29 cellular contexts compared by ENCODE assay signal in the genomic region with DNA sequence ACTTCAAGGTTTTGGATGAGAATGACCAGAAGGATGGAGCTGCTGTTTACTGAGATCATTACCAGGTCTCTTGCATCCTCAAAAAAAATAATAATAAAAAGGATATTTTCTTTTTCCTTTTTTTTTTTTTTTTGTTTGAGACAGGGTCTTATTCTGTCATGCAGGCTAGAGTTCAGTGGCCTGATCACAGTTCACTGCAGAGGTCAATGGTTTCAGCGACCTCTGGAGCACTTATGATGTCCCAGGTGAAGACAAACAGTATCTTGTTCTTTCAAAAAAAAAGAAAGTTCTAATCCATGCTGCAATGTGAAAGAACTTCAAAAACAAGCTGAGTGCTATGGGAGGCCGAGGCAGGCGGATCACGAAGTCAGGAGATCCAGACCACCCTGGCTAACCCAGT.
"Had no signal": no experiment of that assay in that cellular context is flagged by ENCODE, and none has a peak within 500 bp of the region (broad histone marks: within the 10 kb centered on the region; RNA-seq: fewer than 3 reads in every experiment).

No MANE protein-coding gene starts in this region.

- H3K9me3 Mint-ChIP-seq: stimulated activated effector memory CD8-positive, alpha-beta T cell treated with anti-CD3 and anti-CD28 coated beads, Interleukin-12 subunit alpha, Interleukin-12 subunit beta, amount 100 ng/mL, for 72 hours; stimulated activated memory B cell treated with anti-CD40 and anti-IgM and Interleukin-4, amounts not matched to agents 10 μg/mL and 1 μg/mL and 100 μg/mL, for 72 hours; stimulated activated naive B cell treated with anti-CD40 and anti-IgM and Interleukin-4, amounts not matched to agents 10 μg/mL and 1 μg/mL and 100 μg/mL, for 72 hours; stimulated activated naive CD8-positive, alpha-beta T cell treated with anti-CD3 and anti-CD28 coated beads, Interleukin-15, amount 100 ng/mL, for 72 hours; stimulated activated naive CD8-positive, alpha-beta T cell treated with anti-CD3 and anti-CD28 coated beads, Interleukin-15, Interleukin-2, amounts not matched to agents 100 ng/mL and 50 ng/mL, for 24 hours; type B pancreatic cell had no signal

- H3K27ac Mint-ChIP-seq: stimulated activated effector memory CD8-positive, alpha-beta T cell treated with anti-CD3 and anti-CD28 coated beads, Interleukin-12 subunit alpha, Interleukin-12 subunit beta, amount 100 ng/mL, for 72 hours; stimulated activated memory B cell treated with anti-CD40 and anti-IgM and Interleukin-4, amounts not matched to agents 10 μg/mL and 1 μg/mL and 100 μg/mL, for 72 hours; stimulated activated naive B cell treated with anti-CD40 and anti-IgM and Interleukin-4, amounts not matched to agents 10 μg/mL and 1 μg/mL and 100 μg/mL, for 72 hours; stimulated activated naive CD8-positive, alpha-beta T cell treated with anti-CD3 and anti-CD28 coated beads, Interleukin-15, Interleukin-2, amounts not matched to agents 100 ng/mL and 50 ng/mL, for 24 hours; type B pancreatic cell had no signal

- H3K4me3 ChIP-seq: stomach, suprapubic skin, testis, thoracic aorta, thyroid gland, tibial artery, tibial nerve, transverse colon, upper lobe of left lung, upper lobe of right lung, uterus, vagina had no signal

- H3K36me3 Mint-ChIP-seq: stimulated activated effector memory CD8-positive, alpha-beta T cell treated with anti-CD3 and anti-CD28 coated beads, Interleukin-12 subunit alpha, Interleukin-12 subunit beta, amount 100 ng/mL, for 72 hours; stimulated activated memory B cell treated with anti-CD40 and anti-IgM and Interleukin-4, amounts not matched to agents 10 μg/mL and 1 μg/mL and 100 μg/mL, for 72 hours; stimulated activated naive B cell treated with anti-CD40 and anti-IgM and Interleukin-4, amounts not matched to agents 10 μg/mL and 1 μg/mL and 100 μg/mL, for 72 hours; type B pancreatic cell had no signal

- H3K4me3 Mint-ChIP-seq: stimulated activated effector memory CD8-positive, alpha-beta T cell treated with anti-CD3 and anti-CD28 coated beads, Interleukin-12 subunit alpha, Interleukin-12 subunit beta, amount 100 ng/mL, for 72 hours; stimulated activated memory B cell treated with anti-CD40 and anti-IgM and Interleukin-4, amounts not matched to agents 10 μg/mL and 1 μg/mL and 100 μg/mL, for 72 hours; stimulated activated naive B cell treated with anti-CD40 and anti-IgM and Interleukin-4, amounts not matched to agents 10 μg/mL and 1 μg/mL and 100 μg/mL, for 72 hours; stimulated activated naive CD8-positive, alpha-beta T cell treated with anti-CD3 and anti-CD28 coated beads, Interleukin-15, amount 100 ng/mL, for 72 hours; stimulated activated naive CD8-positive, alpha-beta T cell treated with anti-CD3 and anti-CD28 coated beads, Interleukin-15, Interleukin-2, amounts not matched to agents 100 ng/mL and 50 ng/mL, for 24 hours; type B pancreatic cell had no signal

- H3K4me1 ChIP-seq: thyroid gland, uterus had no signal

- H3K27me3 Mint-ChIP-seq: stimulated activated memory B cell treated with anti-CD40 and anti-IgM and Interleukin-4, amounts not matched to agents 10 μg/mL and 1 μg/mL and 100 μg/mL, for 72 hours; stimulated activated naive CD8-positive, alpha-beta T cell treated with anti-CD3 and anti-CD28 coated beads, Interleukin-15, Interleukin-2, amounts not matched to agents 100 ng/mL and 50 ng/mL, for 24 hours had no signal

- H3K36me3 ChIP-seq: stomach, suprapubic skin, thoracic aorta, thyroid gland, tibial artery, tibial nerve, transverse colon, upper lobe of left lung, upper lobe of right lung, uterus, vagina had no signal

- FAIRE-seq: urothelium cell line had no signal

- H3K9me3 ChIP-seq: stomach, suprapubic skin, testis, thoracic aorta, thyroid gland, tibial artery, tibial nerve, transverse colon, upper lobe of left lung, upper lobe of right lung, uterus, vagina had no signal

- DNase-seq: stimulated activated CD4-positive, alpha-beta T cell treated with anti-CD3 and anti-CD28 coated beads, Interleukin-2, amount 100 ng/mL, for 48 hours; stimulated activated CD4-positive, alpha-beta T cell treated with anti-CD3 and anti-CD28 coated beads, Interleukin-4, amount 100 ng/mL, for 1 hour; stimulated activated CD4-positive, alpha-beta T cell treated with anti-CD3 and anti-CD28 coated beads, Interleukin-4, amount 100 ng/mL, for 24 hours; stimulated activated CD4-positive, alpha-beta T cell treated with anti-CD3 and anti-CD28 coated beads, Interleukin-4, amount 100 ng/mL, for 4 hours; stimulated activated CD8-positive, alpha-beta memory T cell treated with anti-CD3 and anti-CD28 coated beads, Interleukin-4, amount 100 ng/mL, for 48 hours; stimulated activated naive B cell treated with anti-CD40 and anti-IgM and Interleukin-4, amounts not matched to agents 10 μg/mL and 1 μg/mL and 100 μg/mL, for 72 hours; stimulated activated naive CD4-positive, alpha-beta T cell; stimulated activated naive CD4-positive, alpha-beta T cell treated with Interleukin-2 at 50 U/mL for 16 hours; stimulated activated naive CD8-positive, alpha-beta T cell treated with anti-CD3 and anti-CD28 coated beads, Interleukin-15, amount 100 ng/mL, for 72 hours; stimulated activated naive CD8-positive, alpha-beta T cell treated with anti-CD3 and anti-CD28 coated beads, Interleukin-15, Interleukin-2, amounts not matched to agents 100 U/mL and 50 U/mL, for 24 hours; stomach; substantia nigra; testis; thyroid gland; tibial artery; transverse colon; trophoblast cell; upper lobe of left lung; upper lobe of right lung; uterus had no signal

- H3K27me3 ChIP-seq: stomach, suprapubic skin, testis, thyroid gland, tibial artery, tibial nerve, transverse colon, upper lobe of left lung, upper lobe of right lung, uterus, vagina had no signal

- ATAC-seq: stimulated activated effector memory CD8-positive, alpha-beta T cell treated with anti-CD3 and anti-CD28 coated beads, Interleukin-12 subunit alpha, Interleukin-12 subunit beta, amount 100 ng/mL, for 72 hours; stimulated activated memory B cell treated with anti-CD40 and anti-IgM and Interleukin-4, amounts not matched to agents 10 μg/mL and 1 μg/mL and 100 μg/mL, for 72 hours; stimulated activated naive B cell treated with anti-CD40 and anti-IgM and Interleukin-4, amounts not matched to agents 10 μg/mL and 1 μg/mL and 100 μg/mL, for 72 hours; stimulated activated naive CD8-positive, alpha-beta T cell treated with anti-CD3 and anti-CD28 coated beads, Interleukin-15, amount 100 ng/mL, for 72 hours; stimulated activated naive CD8-positive, alpha-beta T cell treated with anti-CD3 and anti-CD28 coated beads, Interleukin-15, Interleukin-2, amounts not matched to agents 100 U/mL and 50 U/mL, for 24 hours; upper lobe of right lung had no signal

- H3K27ac ChIP-seq: stomach, suprapubic skin, testis, thoracic aorta, thyroid gland, tibial artery, tibial nerve, transverse colon, upper lobe of left lung, upper lobe of right lung, uterus, vagina had no signal
